In the genomic region with DNA sequence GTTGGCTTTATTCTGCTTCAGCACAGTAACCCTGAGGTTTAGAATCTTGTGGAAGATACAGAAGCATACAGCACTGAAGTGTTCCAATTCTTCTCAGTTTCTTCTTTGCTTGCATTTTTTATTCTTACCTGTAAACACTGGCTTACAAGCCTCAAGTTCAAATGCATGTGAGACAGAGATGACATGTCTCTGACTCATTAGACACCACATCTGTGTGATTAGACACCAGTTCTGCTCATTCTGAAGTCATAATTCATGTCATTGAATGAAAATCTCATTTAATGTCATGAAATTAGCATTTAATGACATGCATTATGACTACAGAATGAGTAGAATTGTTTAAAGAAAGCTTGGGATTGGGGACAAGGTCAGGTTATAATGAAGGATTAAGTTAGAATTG, we compare ENCODE assay signal across 4 cellular contexts.
A peak's percentile ranks its signal among the peaks of the same experiment; 100 is the strongest.
TF ChIP-seq lines count a peak whose summit lies in the region.

No MANE protein-coding gene starts in this region.

TF ChIP-seq in SK-N-SH, 30 proteins besides CTCF, POLR2A, EP300 and RAD21:
- TF ChIP-seq POLR2AphosphoS5 (IDR thresholded peaks at IDR 0.05; ENCODE audit: low read depth, low read length) = no peak
- 0 out of 2 replicates have a peak, but pooled peaks have one; percentile 8 for TF ChIP-seq JUND (IDR thresholded peaks at IDR 0.05)
- no peak for TF ChIP-seq YY1 (IDR thresholded peaks at IDR 0.05; ENCODE audit: low read depth)
- peak; percentile 28; the same call in 1 of the 2 replicates for TF ChIP-seq FOSL2 (IDR thresholded peaks at IDR 0.05; ENCODE audit: borderline replicate concordance, low read depth)

TF ChIP-seq in SK-N-SH treated with all-trans-retinoic acid at 6 μM for 48 hours, 23 proteins besides CTCF, POLR2A, EP300 and RAD21:
- TF ChIP-seq, protein P1, sequence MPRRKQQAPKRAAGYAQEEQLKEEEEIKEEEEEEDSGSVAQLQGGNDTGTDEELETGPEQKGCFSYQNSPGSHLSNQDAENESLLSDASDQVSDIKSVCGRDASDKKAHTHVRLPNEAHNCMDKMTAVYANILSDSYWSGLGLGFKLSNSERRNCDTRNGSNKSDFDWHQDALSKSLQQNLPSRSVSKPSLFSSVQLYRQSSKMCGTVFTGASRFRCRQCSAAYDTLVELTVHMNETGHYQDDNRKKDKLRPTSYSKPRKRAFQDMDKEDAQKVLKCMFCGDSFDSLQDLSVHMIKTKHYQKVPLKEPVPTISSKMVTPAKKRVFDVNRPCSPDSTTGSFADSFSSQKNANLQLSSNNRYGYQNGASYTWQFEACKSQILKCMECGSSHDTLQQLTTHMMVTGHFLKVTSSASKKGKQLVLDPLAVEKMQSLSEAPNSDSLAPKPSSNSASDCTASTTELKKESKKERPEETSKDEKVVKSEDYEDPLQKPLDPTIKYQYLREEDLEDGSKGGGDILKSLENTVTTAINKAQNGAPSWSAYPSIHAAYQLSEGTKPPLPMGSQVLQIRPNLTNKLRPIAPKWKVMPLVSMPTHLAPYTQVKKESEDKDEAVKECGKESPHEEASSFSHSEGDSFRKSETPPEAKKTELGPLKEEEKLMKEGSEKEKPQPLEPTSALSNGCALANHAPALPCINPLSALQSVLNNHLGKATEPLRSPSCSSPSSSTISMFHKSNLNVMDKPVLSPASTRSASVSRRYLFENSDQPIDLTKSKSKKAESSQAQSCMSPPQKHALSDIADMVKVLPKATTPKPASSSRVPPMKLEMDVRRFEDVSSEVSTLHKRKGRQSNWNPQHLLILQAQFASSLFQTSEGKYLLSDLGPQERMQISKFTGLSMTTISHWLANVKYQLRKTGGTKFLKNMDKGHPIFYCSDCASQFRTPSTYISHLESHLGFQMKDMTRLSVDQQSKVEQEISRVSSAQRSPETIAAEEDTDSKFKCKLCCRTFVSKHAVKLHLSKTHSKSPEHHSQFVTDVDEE (CRISPR knock-in tag; IDR thresholded peaks at IDR 0.05) = no peak
- TF ChIP-seq ZFP3 (CRISPR knock-in tag; IDR thresholded peaks at IDR 0.05) = no peak
- TF ChIP-seq CSDC2 (CRISPR knock-in tag; IDR thresholded peaks at IDR 0.05) = no peak
- TF ChIP-seq ISL1 (CRISPR knock-in tag; IDR thresholded peaks at IDR 0.05) = no peak
- TF ChIP-seq PPARA (CRISPR knock-in tag; IDR thresholded peaks at IDR 0.05; ENCODE audit: borderline replicate concordance) = no peak
- TF ChIP-seq ESRRG (CRISPR knock-in tag; IDR thresholded peaks at IDR 0.05) = no peak
- TF ChIP-seq TOX (CRISPR knock-in tag; IDR thresholded peaks at IDR 0.05; ENCODE audit: borderline replicate concordance) = no peak
- TF ChIP-seq ZNF70 (CRISPR knock-in tag; IDR thresholded peaks at IDR 0.05) = no peak
- TF ChIP-seq ZC3H10 (CRISPR knock-in tag; IDR thresholded peaks at IDR 0.05) = no peak
- TF ChIP-seq, protein P2, sequence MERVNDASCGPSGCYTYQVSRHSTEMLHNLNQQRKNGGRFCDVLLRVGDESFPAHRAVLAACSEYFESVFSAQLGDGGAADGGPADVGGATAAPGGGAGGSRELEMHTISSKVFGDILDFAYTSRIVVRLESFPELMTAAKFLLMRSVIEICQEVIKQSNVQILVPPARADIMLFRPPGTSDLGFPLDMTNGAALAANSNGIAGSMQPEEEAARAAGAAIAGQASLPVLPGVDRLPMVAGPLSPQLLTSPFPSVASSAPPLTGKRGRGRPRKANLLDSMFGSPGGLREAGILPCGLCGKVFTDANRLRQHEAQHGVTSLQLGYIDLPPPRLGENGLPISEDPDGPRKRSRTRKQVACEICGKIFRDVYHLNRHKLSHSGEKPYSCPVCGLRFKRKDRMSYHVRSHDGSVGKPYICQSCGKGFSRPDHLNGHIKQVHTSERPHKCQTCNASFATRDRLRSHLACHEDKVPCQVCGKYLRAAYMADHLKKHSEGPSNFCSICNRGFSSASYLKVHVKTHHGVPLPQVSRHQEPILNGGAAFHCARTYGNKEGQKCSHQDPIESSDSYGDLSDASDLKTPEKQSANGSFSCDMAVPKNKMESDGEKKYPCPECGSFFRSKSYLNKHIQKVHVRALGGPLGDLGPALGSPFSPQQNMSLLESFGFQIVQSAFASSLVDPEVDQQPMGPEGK (CRISPR knock-in tag; IDR thresholded peaks at IDR 0.05; ENCODE audit: borderline replicate concordance) = no peak
- TF ChIP-seq ZFP30 (CRISPR knock-in tag; IDR thresholded peaks at IDR 0.05) = no peak
- TF ChIP-seq RARB (CRISPR knock-in tag; IDR thresholded peaks at IDR 0.05) = no peak
- TF ChIP-seq GLIS3 (CRISPR knock-in tag; IDR thresholded peaks at IDR 0.05) = no peak
- TF ChIP-seq SNAI2 (CRISPR knock-in tag; IDR thresholded peaks at IDR 0.05) = no peak
- TF ChIP-seq TCF4 (CRISPR knock-in tag; IDR thresholded peaks at IDR 0.05; ENCODE audit: borderline replicate concordance) = no peak
- no peak for TF ChIP-seq ZNF565 (CRISPR knock-in tag; conservative IDR thresholded peaks at IDR 0.05; ENCODE audit: low read depth)

TF ChIP-seq in HEK293, 187 proteins besides CTCF, POLR2A, EP300 and RAD21:
- TF ChIP-seq SP7 (tag by site-specific recombination; IDR thresholded peaks at IDR 0.05) (peak; percentile 43; the same call in 1 of the 2 replicates), ZNF629 (tag by site-specific recombination; IDR thresholded peaks at IDR 0.05) (peak; percentile 51; the same call in 1 of the 2 replicates), SCRT2 (tag by site-specific recombination; IDR thresholded peaks at IDR 0.05) (no peak)

TF ChIP-seq in GM12878, 131 proteins besides CTCF, POLR2A, EP300 and RAD21:
- no peak for TF ChIP-seq PAX5 (IDR thresholded peaks at IDR 0.05; ENCODE audit: borderline replicate concordance, low read depth, low read length)
- no peak for TF ChIP-seq KLF5 (IDR thresholded peaks at IDR 0.05; ENCODE audit: partially characterized antibody)
- no peak for TF ChIP-seq YBX1 (IDR thresholded peaks at IDR 0.05)
- TF ChIP-seq, protein P3, sequence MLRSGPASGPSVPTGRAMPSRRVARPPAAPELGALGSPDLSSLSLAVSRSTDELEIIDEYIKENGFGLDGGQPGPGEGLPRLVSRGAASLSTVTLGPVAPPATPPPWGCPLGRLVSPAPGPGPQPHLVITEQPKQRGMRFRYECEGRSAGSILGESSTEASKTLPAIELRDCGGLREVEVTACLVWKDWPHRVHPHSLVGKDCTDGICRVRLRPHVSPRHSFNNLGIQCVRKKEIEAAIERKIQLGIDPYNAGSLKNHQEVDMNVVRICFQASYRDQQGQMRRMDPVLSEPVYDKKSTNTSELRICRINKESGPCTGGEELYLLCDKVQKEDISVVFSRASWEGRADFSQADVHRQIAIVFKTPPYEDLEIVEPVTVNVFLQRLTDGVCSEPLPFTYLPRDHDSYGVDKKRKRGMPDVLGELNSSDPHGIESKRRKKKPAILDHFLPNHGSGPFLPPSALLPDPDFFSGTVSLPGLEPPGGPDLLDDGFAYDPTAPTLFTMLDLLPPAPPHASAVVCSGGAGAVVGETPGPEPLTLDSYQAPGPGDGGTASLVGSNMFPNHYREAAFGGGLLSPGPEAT (IDR thresholded peaks at IDR 0.05; ENCODE audit: low read depth) = no peak
- no peak for TF ChIP-seq RUNX3 (IDR thresholded peaks at IDR 0.05; ENCODE audit: low read length)
- TF ChIP-seq BACH1 (IDR thresholded peaks at IDR 0.05; ENCODE audit: borderline replicate concordance) = no peak
